13 cellular contexts compared by ENCODE assay signal in genomic region chr10:124971276-124971675, GRCh38. TPM values are rescaled to one million over a fixed set of nuclear protein-coding genes. Genes with fewer than 3 reads are reported as not detected.
DNase-seq lines count a peak whose midpoint lies in the region; ATAC-seq, FAIRE-seq and TF ChIP-seq lines count a peak whose summit lies in the region.
"Had no signal": no experiment of that assay in that cellular context is flagged by ENCODE, and none has a peak within 500 bp of the region (broad histone marks: within the 10 kb centered on the region; RNA-seq: fewer than 3 reads in every experiment).

No MANE protein-coding gene starts in this region.

- no peak overlapping the region for H2AFZ ChIP-seq in hepatocyte

- intact Hi-C loops in left lung (cut with DNase I), result no loop called here

- peaks cover 92% of the 10 kb centered on the region for H4K20me1 ChIP-seq in BLaER1
- peaks cover 15% of the 10 kb centered on the region for H4K20me1 ChIP-seq in hepatocyte (ENCODE audit: insufficient read depth, poor library complexity, severe bottlenecking)

- H3K27ac ChIP-seq in BLaER1, result no peak overlapping the region
- H3K27ac ChIP-seq in left lung, result no peak overlapping the region
- H3K27ac ChIP-seq in hepatocyte, result no peak overlapping the region

- 0 out of 2 replicates have a peak overlapping the region, but pooled peaks have one; percentile 15 for H3K4me2 ChIP-seq in BLaER1
- H3K4me2 ChIP-seq in hepatocyte, result no peak overlapping the region

- H3K9me2 ChIP-seq in hepatocyte (replicated peaks; ENCODE audit: insufficient read depth), result no peaks in the 10 kb centered on the region

- peaks cover 16% of the 10 kb centered on the region for H3K4me1 ChIP-seq in BLaER1
- H3K4me1 ChIP-seq in left lung, result peaks cover 0 to 10% of the 10 kb centered on the region in 2 donors
- H3K4me1 ChIP-seq in hepatocyte (ENCODE audit: insufficient read depth), result no peaks in the 10 kb centered on the region

- H3K36me3 ChIP-seq in BLaER1 (peaks cover 95% of the 10 kb centered on the region), left lung (peaks cover 0 to 45% of the 10 kb centered on the region in 2 donors), hepatocyte (replicated peaks; ENCODE audit: insufficient read depth, low read depth) (no peaks in the 10 kb centered on the region)

- TF ChIP-seq CTCF in left lung (IDR thresholded peaks at IDR 0.05), result no peak
- no peak for TF ChIP-seq CTCF in hepatocyte (IDR thresholded peaks at IDR 0.05; ENCODE audit: poor library complexity)

- H3K79me2 ChIP-seq in hepatocyte, result peaks cover 62% of the 10 kb centered on the region

- H3K9me3 ChIP-seq in BLaER1 (no peaks in the 10 kb centered on the region), left lung (no peaks in the 10 kb centered on the region), hepatocyte (ENCODE audit: low read depth) (no peaks in the 10 kb centered on the region)

- ATAC-seq in GM21381 (IDR thresholded peaks at IDR 0.05; ENCODE audit: unreplicated experiment) (peak; percentile 41), HG03565 (IDR thresholded peaks at IDR 0.05; ENCODE audit: unreplicated experiment) (peak; percentile 45), left lung (peak; percentile 44)
- ATAC-seq: activated T-cell treated with anti-CD3 and anti-CD28 coated beads, Interleukin-2, amount 50 U/mL, for 4 hours had no signal

- FAIRE-seq in frontal cortex (lab: Jason Lieb, UNC), result no peak
- FAIRE-seq: small intestine had no signal

- H3K4me3 ChIP-seq in BLaER1 (no peak overlapping the region), left lung (no peak overlapping the region), hepatocyte (no peak overlapping the region)

- WGBS in hepatocyte (ENCODE audit: low lambda C conversion rate, missing lambda C conversion rate), result 62% methylated on average over 2 of the region's 2 CpGs

- DNase-seq in left lung (no peak), hepatocyte (ENCODE audit: low spot score) (no peak), DMS79 treated with DMSO at 0.1 percent for 48 hours (lab: John Stamatoyannopoulos, UW) (no peak), frontal cortex (ENCODE audit: low spot score in 2 of 2) (no peak)
- DNase-seq in effector CD4-positive, alpha-beta T cell, result no peak
- DNase-seq: activated T-cell treated with anti-CD3 and anti-CD28 coated beads, Interleukin-2, amount 50 U/mL, for 4 hours; GF-D8; mammary epithelial cell; NCI-H1048; small intestine had no signal

- H3K9ac ChIP-seq in BLaER1, result 0 out of 2 replicates have a peak overlapping the region, but pooled peaks have one; percentile 12

- H3K27me3 ChIP-seq in BLaER1 (no peaks in the 10 kb centered on the region), left lung (no peaks in the 10 kb centered on the region), hepatocyte (no peaks in the 10 kb centered on the region)

RNA-seq across cellular contexts. Expression of gene ZRANB1, which starts 29.4 kb away (rescaled TPM):
- total RNA-seq in left lung, result 10 to 100 TPM; 15.3 to 15.5 TPM
- 25.1 and 30.0 TPM in 2 replicates for total RNA-seq in hepatocyte
- 7.9 and 10.7 TPM in 2 replicates for polyA plus RNA-seq in hepatocyte
- 84.8 TPM for total RNA-seq in frontal cortex
